12 cellular contexts compared by ENCODE assay signal in genomic region chr3:188403404-188403803, GRCh38.
"Had no signal": no experiment of that assay in that cellular context is flagged by ENCODE, and none has a peak within 500 bp of the region (broad histone marks: within the 10 kb centered on the region; RNA-seq: fewer than 3 reads in every experiment).

No MANE protein-coding gene starts in this region.

- H2AFZ ChIP-seq: hepatocyte had no signal

- DNase-seq: activated CD4-positive, alpha-beta T cell treated with anti-CD3 and anti-CD28 coated beads, Interleukin-2, amount 50 U/mL, for 1 hour; activated CD8-positive, alpha-beta memory T cell treated with anti-CD3 and anti-CD28 coated beads, Interleukin-2, amount 50 U/mL, for 4 hours; activated effector memory CD4-positive, alpha-beta T cell treated with anti-CD3 and anti-CD28 coated beads, Interleukin-2, amount 50 U/mL, for 16 hours; adrenal gland; colonic mucosa; T-cell had no signal

- H3K9me3 ChIP-seq: adrenal gland, colonic mucosa, right atrium auricular region, tibial nerve, vagina had no signal

- H3K27ac ChIP-seq: adrenal gland, colonic mucosa, hepatocyte, right atrium auricular region, SK-N-MC, tibial nerve, vagina had no signal

- H3K4me1 ChIP-seq: colonic mucosa had no signal

- H3K4me3 ChIP-seq: adrenal gland, colonic mucosa, hepatocyte, right atrium auricular region, SK-N-MC, skin epidermis, tibial nerve, vagina had no signal

- ATAC-seq: T-cell had no signal

- H3K27me3 Mint-ChIP-seq: T-cell had no signal

- H3K4me3 Mint-ChIP-seq: T-cell had no signal

- H3K36me3 ChIP-seq: colonic mucosa had no signal

- H3K4me2 ChIP-seq: hepatocyte had no signal

- H3K27me3 ChIP-seq: adrenal gland, colonic mucosa, hepatocyte, right atrium auricular region, tibial nerve, vagina had no signal
